ENCODE assay signal across 8 cellular contexts in genomic region chr7:65731562-65732035, GRCh38.
DNase-seq lines count a peak whose midpoint lies in the region; ATAC-seq, FAIRE-seq and TF ChIP-seq lines count a peak whose summit lies in the region.

No MANE protein-coding gene starts in this region.

- no peaks in the 10 kb centered on the region for H3K4me1 ChIP-seq in PC-3 (ENCODE audit: insufficient read depth, low read length)
- H3K4me1 ChIP-seq in neuronal stem cell (ENCODE audit: control insufficient read depth in 2 of 2, insufficient read depth in 1 of 2, low read depth in 1 of 2, low read length in 2 of 2) = peaks cover 0 to 2% of the 10 kb centered on the region in 2 donors
- no peaks in the 10 kb centered on the region for H3K4me1 ChIP-seq in PC-9 (replicated peaks; ENCODE audit: insufficient read depth)

- BruUV-seq in PC-3 (replicated peaks; lab: Mats Ljungman, UMichigan) (no TSS peak), PC-9 (replicated peaks; lab: Mats Ljungman, UMichigan) (no TSS peak)

- CTCF ChIA-PET in PC-3 (lab: Charles Lee) (interaction anchor here (0.6 kb wide), 1 partner anchor 151 kb away, joined by 3 read pairs; no protein-coding TSS in a partner anchor), PC-9 (lab: Charles Lee) (no interaction called here)

- peak; percentile 35 for DNase-seq in DMS79 (lab: John Stamatoyannopoulos, UW)
- DNase-seq in PC-3 = no peak
- peak; percentile 27 for DNase-seq in neuronal stem cell (ENCODE audit: low spot score)
- no peak for DNase-seq in GM12892 (ENCODE audit: insufficient read length)
- DNase-seq in HuH-7 (ENCODE audit: low spot score) = no peak
- DNase-seq in activated CD4-positive, CD25-positive, alpha-beta regulatory T cell (lab: John Stamatoyannopoulos, UW) = no peak
- DNase-seq in PC-9 = no peak

- intact Hi-C loops in PC-3 (cut with micrococcal nuclease) (loop anchor here (10.0 kb wide), 1 partner anchor 283 kb away; no protein-coding TSS in a partner anchor), PC-9 (cut with micrococcal nuclease; ENCODE audit: unreplicated experiment) (no loop called here)

- H3K18ac ChIP-seq in neuronal stem cell (ENCODE audit: low read length) = peak overlapping the region; percentile 85

- H3F3A ChIP-seq in PC-3 (ENCODE audit: low read length, unreplicated experiment) (no peaks in the 10 kb centered on the region), PC-9 (ENCODE audit: insufficient read depth, low read depth) (no peaks in the 10 kb centered on the region)

- peak overlapping the region; percentile 82 for H3K14ac ChIP-seq in neuronal stem cell (ENCODE audit: low read length)

- no peak for TF ChIP-seq POLR2A in GM12892 (IDR thresholded peaks at IDR 0.05; ENCODE audit: low read depth, low read length)

- H2BK15ac ChIP-seq in neuronal stem cell (ENCODE audit: low read length) = no peak overlapping the region

- TF ChIP-seq CTCF in PC-3 (conservative IDR thresholded peaks at IDR 0.05; ENCODE audit: low read depth, low read length) = no peak
- TF ChIP-seq CTCF in PC-9 (conservative IDR thresholded peaks at IDR 0.05) = no peak

- no peak overlapping the region for H2AK5ac ChIP-seq in neuronal stem cell (ENCODE audit: low read depth, low read length)

- peak; percentile 88 for ATAC-seq in PC-3
- peak; percentile 60 for ATAC-seq in esophagus mucosa

- H3K36me3 ChIP-seq in PC-3 (ENCODE audit: low read depth, low read length) = no peaks in the 10 kb centered on the region
- peaks cover 0 to 43% of the 10 kb centered on the region in 2 donors for H3K36me3 ChIP-seq in neuronal stem cell (replicated peaks in 1 of 2; ENCODE audit: control insufficient read depth in 2 of 2, insufficient read depth in 2 of 2, low read length in 2 of 2)
- no peaks in the 10 kb centered on the region for H3K36me3 ChIP-seq in PC-9 (ENCODE audit: low read depth)

- no CpG with 5 or more reads among the region's 27 CpGs for WGBS in neuronal stem cell (ENCODE audit: extremely low coverage in 2 of 2, insufficient read length in 2 of 2, insufficient replicate concordance in 1 of 2), 2 donors

- no peak overlapping the region for H3K9ac ChIP-seq in PC-3 (ENCODE audit: low read length)
- peak overlapping the region; percentile 80 for H3K9ac ChIP-seq in neuronal stem cell (ENCODE audit: low read depth, low read length, poor library complexity)

- no peak overlapping the region for H4K91ac ChIP-seq in neuronal stem cell (ENCODE audit: low read depth, low read length, poor library complexity)

- H4K8ac ChIP-seq in neuronal stem cell (ENCODE audit: low read depth, low read length) = no peak overlapping the region

- peak overlapping the region; percentile 86 for H3K23ac ChIP-seq in neuronal stem cell (ENCODE audit: low read depth, low read length, poor library complexity)

- no peaks in the 10 kb centered on the region for H3K79me1 ChIP-seq in neuronal stem cell (ENCODE audit: low read depth, low read length)

- H2AFZ ChIP-seq in PC-3 (ENCODE audit: low read length) (0 out of 2 replicates have a peak overlapping the region, but pooled peaks have one; percentile 18), neuronal stem cell (ENCODE audit: low read length) (no peak overlapping the region), PC-9 (no peak overlapping the region)

- H3K79me2 ChIP-seq in PC-3 (ENCODE audit: low read length) (no peaks in the 10 kb centered on the region), PC-9 (ENCODE audit: low read depth) (no peaks in the 10 kb centered on the region)

- peak overlapping the region; percentile 31; the same call in 1 of the 2 replicates for H3K4me2 ChIP-seq in PC-3 (ENCODE audit: low read length)
- peak overlapping the region; percentile 79 for H3K4me2 ChIP-seq in neuronal stem cell (ENCODE audit: insufficient read depth, low read length, poor library complexity, severe bottlenecking)
- H3K4me2 ChIP-seq in PC-9 = no peak overlapping the region

- H2BK120ac ChIP-seq in neuronal stem cell (ENCODE audit: low read depth, low read length) = no peak overlapping the region

- H4K20me1 ChIP-seq in PC-3 (ENCODE audit: low read length) (no peaks in the 10 kb centered on the region), PC-9 (ENCODE audit: insufficient read depth) (no peaks in the 10 kb centered on the region)

- no peak overlapping the region for H3K4ac ChIP-seq in neuronal stem cell (ENCODE audit: low read length)

- no peak overlapping the region for H2BK5ac ChIP-seq in neuronal stem cell (ENCODE audit: low read length)

- FAIRE-seq in GM12892 (lab: Jason Lieb, UNC) = no peak

- no peak overlapping the region for H3K27ac ChIP-seq in PC-3 (ENCODE audit: low read length)
- H3K27ac ChIP-seq in neuronal stem cell (replicated peaks; ENCODE audit: low read length) = peak overlapping the region; percentile 24
- no peak overlapping the region for H3K27ac ChIP-seq in PC-9

- H2BK12ac ChIP-seq in neuronal stem cell (ENCODE audit: low read length) = no peak overlapping the region

- POLR2A ChIA-PET in PC-3 (lab: Charles Lee; ENCODE audit: unreplicated experiment) (no interaction called here), PC-9 (lab: Charles Lee; ENCODE audit: unreplicated experiment) (no interaction called here)

- H3K9me2 ChIP-seq in PC-3 (replicated peaks; ENCODE audit: low read length) (no peaks in the 10 kb centered on the region), PC-9 (ENCODE audit: insufficient read depth) (no peaks in the 10 kb centered on the region)

- H3K4me3 ChIP-seq in PC-3 (ENCODE audit: low read length) = no peak overlapping the region
- peak overlapping the region in 1 of 2 donors; percentile 49 for H3K4me3 ChIP-seq in neuronal stem cell (ENCODE audit: low read length in 2 of 2)
- no peak overlapping the region for H3K4me3 ChIP-seq in PC-9

- H3K27me3 ChIP-seq in PC-3 (ENCODE audit: low read length) (no peaks in the 10 kb centered on the region), neuronal stem cell (ENCODE audit: control insufficient read depth in 3 of 3, insufficient read depth in 3 of 3, low read depth in 1 of 3, low read length in 3 of 3) (no peaks in the 10 kb centered on the region), PC-9 (ENCODE audit: insufficient read depth, low read depth) (no peaks in the 10 kb centered on the region)

- no peaks in the 10 kb centered on the region for H3K9me3 ChIP-seq in PC-3 (ENCODE audit: low read length)
- H3K9me3 ChIP-seq in neuronal stem cell (replicated peaks in 1 of 2; ENCODE audit: control insufficient read depth in 2 of 2, insufficient read depth in 1 of 2, low read depth in 1 of 2, low read length in 2 of 2) = no peaks in the 10 kb centered on the region
- H3K9me3 ChIP-seq in PC-9 (ENCODE audit: insufficient read depth, low read depth) = no peaks in the 10 kb centered on the region

Comparison
In these comparisons a context has a peak if more than half of its experiments do, and no peak if none do; other contexts are left out.
1. DNase-seq: peak in DMS79 (single experiment) and neuronal stem cell (single experiment); none in PC-3 (single experiment), GM12892 (single experiment), HuH-7 (single experiment), activated CD4-positive, CD25-positive, alpha-beta regulatory T cell (0 of 4) and PC-9 (0 of 2).